ENCODE assay signal across 1 cellular context in genomic region chr20:2156666-2157624, GRCh38.
TF ChIP-seq lines count a peak whose summit lies in the region.

No MANE protein-coding gene starts in this region.

TF ChIP-seq in HepG2, 621 proteins besides CTCF, POLR2A, EP300 and RAD21 (continued from another document):
- no peak for TF ChIP-seq ZBTB40 (IDR thresholded peaks at IDR 0.05)
- TF ChIP-seq ZBTB40 (CRISPR knock-in tag; IDR thresholded peaks at IDR 0.05): no peak
- TF ChIP-seq PHF20 (CRISPR knock-in tag; IDR thresholded peaks at IDR 0.05): no peak
- TF ChIP-seq FOXK2 (IDR thresholded peaks at IDR 0.05): no peak
- 0 out of 2 replicates have a peak, but pooled peaks have one; percentile 60 for TF ChIP-seq IRF9 (CRISPR knock-in tag; IDR thresholded peaks at IDR 0.05; ENCODE audit: borderline replicate concordance)
- no peak for TF ChIP-seq ZNF878 (CRISPR knock-in tag; IDR thresholded peaks at IDR 0.05)
- no peak for TF ChIP-seq ARID2 (CRISPR knock-in tag; IDR thresholded peaks at IDR 0.05; ENCODE audit: borderline replicate concordance)
- no peak for TF ChIP-seq ZNF224 (CRISPR knock-in tag; IDR thresholded peaks at IDR 0.05)
- TF ChIP-seq FOXA1 (IDR thresholded peaks at IDR 0.05): no peak
- no peak for TF ChIP-seq FOXA1 (CRISPR knock-in tag; IDR thresholded peaks at IDR 0.05)
- no peak for TF ChIP-seq NFRKB (IDR thresholded peaks at IDR 0.05)
- TF ChIP-seq THAP9 (CRISPR knock-in tag; IDR thresholded peaks at IDR 0.05; ENCODE audit: borderline replicate concordance): no peak
- TF ChIP-seq JUND (CRISPR knock-in tag; IDR thresholded peaks at IDR 0.05): 0 out of 2 replicates have a peak, but pooled peaks have one; percentile 29
- no peak for TF ChIP-seq HMG20B (CRISPR knock-in tag; conservative IDR thresholded peaks at IDR 0.05)
- no peak for TF ChIP-seq ZHX1 (CRISPR knock-in tag; IDR thresholded peaks at IDR 0.05; ENCODE audit: low read depth)
- TF ChIP-seq RBFOX2 (IDR thresholded peaks at IDR 0.05; ENCODE audit: low read depth, low read length): no peak
- TF ChIP-seq ZNF605 (CRISPR knock-in tag; IDR thresholded peaks at IDR 0.05): no peak
- peak; percentile 35; the same call in 1 of the 2 replicates for TF ChIP-seq ZBTB20 (CRISPR knock-in tag; IDR thresholded peaks at IDR 0.05; ENCODE audit: borderline replicate concordance, low read depth)
- TF ChIP-seq ZFY (CRISPR knock-in tag; IDR thresholded peaks at IDR 0.05): no peak
- TF ChIP-seq MAFG (CRISPR knock-in tag; IDR thresholded peaks at IDR 0.05): no peak
- TF ChIP-seq RXRA (CRISPR knock-in tag; IDR thresholded peaks at IDR 0.05): no peak
- TF ChIP-seq ZNF275 (CRISPR knock-in tag; IDR thresholded peaks at IDR 0.05; ENCODE audit: borderline replicate concordance): no peak
- TF ChIP-seq MLXIP (CRISPR knock-in tag; IDR thresholded peaks at IDR 0.05; ENCODE audit: borderline replicate concordance): no peak
- TF ChIP-seq FOXP4 (CRISPR knock-in tag; IDR thresholded peaks at IDR 0.05): peak; percentile 55; the same call in 1 of the 2 replicates
- TF ChIP-seq ZNF44 (CRISPR knock-in tag; IDR thresholded peaks at IDR 0.05): 0 out of 2 replicates have a peak, but pooled peaks have one; percentile 13
- no peak for TF ChIP-seq ZMAT5 (CRISPR knock-in tag; IDR thresholded peaks at IDR 0.05; ENCODE audit: borderline replicate concordance, low read depth)
- no peak for TF ChIP-seq FOSL1 (CRISPR knock-in tag; IDR thresholded peaks at IDR 0.05; ENCODE audit: borderline replicate concordance)
- TF ChIP-seq KLF15 (CRISPR knock-in tag; IDR thresholded peaks at IDR 0.05; ENCODE audit: borderline replicate concordance): no peak
- TF ChIP-seq ZFP36L1 (CRISPR knock-in tag; IDR thresholded peaks at IDR 0.05): no peak
- TF ChIP-seq CBX1 (IDR thresholded peaks at IDR 0.05; ENCODE audit: low read depth): no peak
- no peak for TF ChIP-seq TARDBP (CRISPR knock-in tag; IDR thresholded peaks at IDR 0.05)
- TF ChIP-seq ARNT2 (CRISPR knock-in tag; IDR thresholded peaks at IDR 0.05; ENCODE audit: low read depth): no peak
- TF ChIP-seq THYN1 (CRISPR knock-in tag; IDR thresholded peaks at IDR 0.05; ENCODE audit: borderline replicate concordance, low read depth): no peak
- peak; percentile 36; the same call in 1 of the 2 replicates for TF ChIP-seq DPF2 (CRISPR knock-in tag; IDR thresholded peaks at IDR 0.05; ENCODE audit: borderline replicate concordance, low read depth)
- no peak for TF ChIP-seq PAX8 (CRISPR knock-in tag; IDR thresholded peaks at IDR 0.05; ENCODE audit: borderline replicate concordance)
- no peak for TF ChIP-seq HNRNPL (IDR thresholded peaks at IDR 0.05; ENCODE audit: low read depth, low read length)
- no peak for TF ChIP-seq ZC3H4 (CRISPR knock-in tag; IDR thresholded peaks at IDR 0.05; ENCODE audit: borderline replicate concordance)
- TF ChIP-seq RFXANK (CRISPR knock-in tag; IDR thresholded peaks at IDR 0.05): no peak
TF ChIP-seq in HepG2: peak in this region for 79.
